In the genomic region with DNA sequence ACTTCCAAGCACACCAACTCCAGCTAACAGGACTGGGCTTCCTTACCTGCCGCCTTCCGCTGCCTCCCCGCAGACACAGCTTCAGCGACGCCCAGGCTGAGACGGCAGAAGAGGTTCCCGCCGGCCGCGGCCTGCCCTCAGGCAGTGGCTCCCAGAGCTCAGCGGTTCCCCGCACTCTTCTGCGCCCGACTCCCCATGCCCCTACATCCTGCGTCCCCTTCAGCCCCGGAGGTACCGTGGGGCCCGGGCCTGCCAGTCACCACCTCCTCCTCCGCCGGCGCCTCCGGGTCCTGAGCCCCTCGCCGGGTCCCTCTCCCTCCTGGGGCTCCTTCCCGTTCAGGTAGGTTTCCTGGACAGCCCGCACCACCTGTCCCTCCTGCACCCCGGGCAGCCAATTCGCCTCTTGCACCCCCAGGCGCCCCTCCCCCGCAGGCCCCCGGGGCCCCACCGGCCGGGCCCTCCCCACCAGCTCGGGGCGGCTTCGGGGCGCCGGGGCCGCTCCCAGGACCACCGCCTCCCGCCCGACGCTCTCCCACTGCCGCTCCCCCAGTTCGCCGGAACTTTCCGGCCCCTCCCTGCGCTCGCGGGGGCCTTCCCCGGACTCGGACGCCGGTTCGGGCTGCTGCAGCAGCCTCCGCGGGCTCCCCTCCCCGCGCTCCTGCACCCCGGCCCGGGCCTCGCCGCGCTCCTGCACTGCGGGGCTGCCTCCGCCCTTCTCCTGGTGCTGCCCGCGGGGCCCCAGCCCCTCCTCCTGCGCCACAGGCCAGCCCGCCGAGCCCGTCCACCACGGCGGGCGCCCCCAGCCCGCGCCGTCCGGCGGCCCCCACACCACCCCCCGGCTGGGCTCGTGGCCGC, we compare ENCODE assay signal across 8 cellular contexts. TPM values are rescaled to one million over a fixed set of nuclear protein-coding genes. Genes with fewer than 3 reads are reported as not detected.
DNase-seq lines count a peak whose midpoint lies in the region; ATAC-seq, FAIRE-seq and TF ChIP-seq lines count a peak whose summit lies in the region.

A gene (minus strand): TSS at position 113 of the 855 bp plus-strand sequence. CDS start 19,963 bp downstream, outside the sequence.

- no peak within 1 kb of the TSS for H3K27ac ChIP-seq in ACC112 (ENCODE audit: low read depth, low read length)
- peak within 1 kb of the TSS; percentile 35 to 89 for H3K27ac ChIP-seq in lung (ENCODE audit: low read depth in 1 of 2, low read length in 1 of 2)

- TF ChIP-seq CTCF in lung (IDR thresholded peaks at IDR 0.05; ENCODE audit: control extremely low read depth, extremely low read depth) = no peak
- no peak for TF ChIP-seq CTCF in D721Med (IDR thresholded peaks at IDR 0.05; ENCODE audit: insufficient read depth, missing control alignments)

- H3K4me1 ChIP-seq in ACC112 (ENCODE audit: control insufficient read depth, insufficient read depth, low read length, unreplicated experiment) (peaks cover 18% of the 10 kb centered on the region), lung (ENCODE audit: control insufficient read depth in 2 of 2, insufficient read depth in 2 of 2, low read length in 2 of 2) (peaks cover 0 to 28% of the 10 kb centered on the region in 2 donors)

- H3K4me3 ChIP-seq in ACC112 (ENCODE audit: low read depth, low read length) (peak within 1 kb of the TSS; percentile 82), lung (peak within 1 kb of the TSS; percentile 63)

- H2AFZ ChIP-seq in ACC112 (ENCODE audit: low read length, unreplicated experiment) = peak within 1 kb of the TSS; percentile 42

- FAIRE-seq in GM19239 (lab: Jason Lieb, UNC) (peak; percentile 14), D721Med (lab: Jason Lieb, UNC) (no peak)

- H3K36me3 ChIP-seq in ACC112 (ENCODE audit: insufficient read depth, low read length) (no peaks in the 10 kb centered on the region), lung (ENCODE audit: control insufficient read depth in 2 of 2, insufficient read depth in 2 of 2, low read length in 2 of 2) (no peaks in the 10 kb centered on the region)

- no peaks in the 10 kb centered on the region for H3K79me2 ChIP-seq in ACC112 (ENCODE audit: control insufficient read depth, insufficient read depth, low read length, unreplicated experiment)

- H3K27me3 Mint-ChIP-seq in dendritic cell treated with granulocyte-macrophage colony-stimulating factor and Interleukin-4, amounts not matched to agents 40 ng/mL and 50 ng/mL, for 4 days = peaks cover 3% of the 10 kb centered on the region

- H3K9me3 Mint-ChIP-seq in dendritic cell treated with granulocyte-macrophage colony-stimulating factor and Interleukin-4, amounts not matched to agents 40 ng/mL and 50 ng/mL, for 4 days = no peaks in the 10 kb centered on the region

- H3K4me1 Mint-ChIP-seq in dendritic cell treated with granulocyte-macrophage colony-stimulating factor and Interleukin-4, amounts not matched to agents 40 ng/mL and 50 ng/mL, for 4 days (ENCODE audit: low read depth) = peaks cover 65% of the 10 kb centered on the region

- no peaks in the 10 kb centered on the region for H3K9me3 ChIP-seq in lung (ENCODE audit: control insufficient read depth in 2 of 2, insufficient read depth in 1 of 2, low read length in 1 of 2)

- H3K4me3 Mint-ChIP-seq in dendritic cell treated with granulocyte-macrophage colony-stimulating factor and Interleukin-4, amounts not matched to agents 40 ng/mL and 50 ng/mL, for 4 days = peak within 1 kb of the TSS; percentile 88

- 0 to 1% methylated on average over 77 to 83 of the region's 83 CpGs for WGBS in lung, 2 donors

- peaks cover 9% of the 10 kb centered on the region for H3K36me3 Mint-ChIP-seq in dendritic cell treated with granulocyte-macrophage colony-stimulating factor and Interleukin-4, amounts not matched to agents 40 ng/mL and 50 ng/mL, for 4 days (ENCODE audit: low read depth)

- ATAC-seq in HG03442 (IDR thresholded peaks at IDR 0.05; ENCODE audit: unreplicated experiment) (peak; percentile 13), lung (ENCODE audit: insufficient read depth, low FRiP score) (peak; percentile 8)
- peak; percentile 2 to 5 for ATAC-seq in activated CD4-positive, CD25-positive, alpha-beta regulatory T cell treated with anti-CD3 and anti-CD28 coated beads, Interleukin-2, amount 50 U/mL, for 24 hours
- peak; percentile 2 for ATAC-seq in stimulated activated naive CD8-positive, alpha-beta T cell treated with anti-CD3 and anti-CD28 coated beads, Interleukin-15, Interleukin-2, amounts not matched to agents 100 U/mL and 50 U/mL, for 24 hours

- H3K27me3 ChIP-seq in ACC112 (ENCODE audit: insufficient read depth, low read length) (no peaks in the 10 kb centered on the region), lung (ENCODE audit: control insufficient read depth, insufficient read depth) (no peaks in the 10 kb centered on the region)

- intact Hi-C loops in dendritic cell treated with granulocyte-macrophage colony-stimulating factor and Interleukin-4, amounts not matched to agents 40 ng/mL and 50 ng/mL, for 4 days (cut with micrococcal nuclease) = loop anchor here (1.0 kb wide), 1 partner anchor 8 kb away; no protein-coding TSS in a partner anchor

- DNase-seq in GM19239 (ENCODE audit: insufficient read length, low spot score) = no peak
- no peak for DNase-seq in lung (ENCODE audit: low spot score)
- peak; percentile 54 for DNase-seq in stimulated activated naive CD8-positive, alpha-beta T cell treated with anti-CD3 and anti-CD28 coated beads, Interleukin-15, Interleukin-2, amounts not matched to agents 100 U/mL and 50 U/mL, for 24 hours
- DNase-seq in D721Med (ENCODE audit: insufficient read length, low spot score) = no peak

- H3K27ac Mint-ChIP-seq in dendritic cell treated with granulocyte-macrophage colony-stimulating factor and Interleukin-4, amounts not matched to agents 40 ng/mL and 50 ng/mL, for 4 days = peak within 1 kb of the TSS; percentile 96

RNA-seq across cellular contexts. Expression of the gene that starts here (rescaled TPM):
- total RNA-seq in lung = 10 to 100 TPM; 15.0 to 63.5 TPM
- 10 to 100 TPM; 23.3 to 47.9 TPM for polyA plus RNA-seq in lung
